In genomic region chr7:80037689-80038088, GRCh38 we compare ENCODE assay signal across 31 cellular contexts.
"Had no signal": no experiment of that assay in that cellular context is flagged by ENCODE, and none has a peak within 500 bp of the region (broad histone marks: within the 10 kb centered on the region; RNA-seq: fewer than 3 reads in every experiment).

No MANE protein-coding gene starts in this region.

- ATAC-seq: activated CD4-positive, alpha-beta T cell treated with anti-CD3 and anti-CD28 coated beads for 36 hours; activated CD4-positive, CD25-positive, alpha-beta regulatory T cell treated with anti-CD3 and anti-CD28 coated beads, Interleukin-2, amount 50 U/mL, for 24 hours; activated CD8-positive, alpha-beta memory T cell treated with anti-CD3 and anti-CD28 coated beads, Interleukin-2, amount 10 ng/mL, durations not matched to agents 7 days and 5 days; activated CD8-positive, alpha-beta T cell treated with anti-CD3 and anti-CD28 coated beads, Interleukin-2, amount 10 ng/mL, durations not matched to agents 7 days and 5 days; activated naive CD8-positive, alpha-beta T cell treated with anti-CD3 and anti-CD28 coated beads, Interleukin-2, amount 50 U/mL, for 24 hours; WTC11 had no signal

- H3K4me1 ChIP-seq: ascending aorta had no signal

- H3K27me3 ChIP-seq: ascending aorta, cardiac muscle cell had no signal

- FAIRE-seq: bronchial epithelial cell had no signal

- DNase-seq: activated CD4-positive, alpha-beta memory T cell treated with anti-CD3 and anti-CD28 coated beads, Interleukin-2, amount 10 ng/mL, durations not matched to agents 7 days and 5 days; activated CD4-positive, alpha-beta T cell treated with anti-CD3 and anti-CD28 coated beads for 1 hour; activated CD4-positive, alpha-beta T cell treated with anti-CD3 and anti-CD28 coated beads for 36 hours; activated CD4-positive, alpha-beta T cell treated with anti-CD3 and anti-CD28 coated beads for 48 hours; activated CD4-positive, alpha-beta T cell treated with anti-CD3 and anti-CD28 coated beads, Interleukin-2, amount 10 ng/mL, durations not matched to agents 7 days and 5 days; activated CD4-positive, alpha-beta T cell treated with anti-CD3 and anti-CD28 coated beads, Interleukin-2, amount 50 U/mL, for 48 hours; activated CD4-positive, CD25-positive, alpha-beta regulatory T cell; activated CD8-positive, alpha-beta memory T cell treated with anti-CD3 and anti-CD28 coated beads for 24 hours; activated CD8-positive, alpha-beta memory T cell treated with anti-CD3 and anti-CD28 coated beads, Interleukin-2, amount 10 ng/mL, durations not matched to agents 7 days and 5 days; activated CD8-positive, alpha-beta memory T cell treated with anti-CD3 and anti-CD28 coated beads, Interleukin-2, amount 50 U/mL, for 48 hours; activated CD8-positive, alpha-beta T cell treated with anti-CD3 and anti-CD28 coated beads, Interleukin-2, amount 10 ng/mL, durations not matched to agents 7 days and 5 days; activated effector memory CD4-positive, alpha-beta T cell treated with Interleukin-2 at 50 U/mL for 16 hours; activated gamma-delta T cell; activated naive CD4-positive, alpha-beta T cell treated with anti-CD3 and anti-CD28 coated beads, Interleukin-2, amount 10 ng/mL, durations not matched to agents 7 days and 5 days; activated naive CD4-positive, alpha-beta T cell treated with Interleukin-2 at 50 U/mL for 16 hours; activated naive CD8-positive, alpha-beta T cell treated with anti-CD3 and anti-CD28 coated beads, Interleukin-2, amount 10 ng/mL, durations not matched to agents 7 days and 5 days; activated naive CD8-positive, alpha-beta T cell treated with anti-CD3 and anti-CD28 coated beads, Interleukin-2, amount 50 U/mL, for 24 hours; activated T-cell treated with anti-CD3 and anti-CD28 coated beads, Interleukin-2, amount 50 U/mL, for 24 hours; activated T-cell treated with anti-CD3 and anti-CD28 coated beads, Interleukin-2, amount 50 U/mL, for 48 hours; amygdala; anterior cingulate cortex; central memory CD4-positive, alpha-beta T cell; T-helper 1 cell; T-helper 2 cell; T-helper 9 cell; WERI-Rb-1 had no signal

- H3K36me3 ChIP-seq: ascending aorta, cardiac muscle cell, WERI-Rb-1 had no signal

- H3K9me3 ChIP-seq: ascending aorta had no signal

- H3K27ac ChIP-seq: ascending aorta, cardiac muscle cell, WERI-Rb-1 had no signal

- H3K4me3 ChIP-seq: ascending aorta, cardiac muscle cell had no signal
